In the genomic region with DNA sequence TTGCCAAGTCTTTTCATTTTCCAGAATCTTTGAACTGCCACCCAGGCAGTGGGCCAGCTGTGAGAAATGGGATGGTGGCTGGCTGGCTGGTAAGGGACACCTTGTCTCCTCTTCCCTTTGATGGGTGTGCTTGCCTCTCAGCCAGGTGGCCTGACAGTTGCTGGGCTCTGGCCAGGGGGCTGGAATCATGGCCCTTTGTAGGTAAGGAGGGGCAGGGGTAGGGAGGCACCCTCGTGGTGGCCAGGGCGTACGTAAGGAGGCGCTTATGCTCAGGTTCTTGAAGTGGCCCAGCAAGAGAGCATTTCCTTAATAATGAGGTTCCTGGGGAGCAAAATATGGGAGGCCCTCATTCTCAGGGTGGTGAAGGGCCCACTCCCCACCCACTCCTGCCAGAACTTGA, we compare ENCODE assay signal across 7 cellular contexts. TPM values are rescaled to one million over a fixed set of nuclear protein-coding genes. Genes with fewer than 3 reads are reported as not detected.
"Had no signal": no experiment of that assay in that cellular context is flagged by ENCODE, and none has a peak within 500 bp of the region (broad histone marks: within the 10 kb centered on the region; RNA-seq: fewer than 3 reads in every experiment).

No MANE protein-coding gene starts in this region.

- ATAC-seq: GM23338, HCT116, HepG2 had no signal

- H3K27ac Mint-ChIP-seq: GM23338, HFFc6, IgD-negative memory B cell had no signal

- DNase-seq: H9, HFFc6 had no signal

- H3K9me3 Mint-ChIP-seq: GM23338, H9, HFFc6, IgD-negative memory B cell had no signal

- H3K4me3 Mint-ChIP-seq: GM23338, H9, HFFc6, IgD-negative memory B cell had no signal

- H3K4me1 Mint-ChIP-seq: IgD-negative memory B cell had no signal

RNA-seq across cellular contexts. Expression of a gene that starts 33.0 kb away (rescaled TPM):
- total RNA-seq: HepG2, HFFc6 had no signal

RNA-seq across cellular contexts. Expression of a gene that starts 44.8 kb away (rescaled TPM):
- total RNA-seq: HFFc6, HT1080 had no signal
